Comparison of ENCODE assay signal across 7 cellular contexts in genomic region chr13:30607189-30607588, GRCh38. TPM values are rescaled to one million over a fixed set of nuclear protein-coding genes. Genes with fewer than 3 reads are reported as not detected.
A peak's percentile ranks its signal among the peaks of the same experiment; 100 is the strongest.
DNase-seq lines count a peak whose midpoint lies in the region; ATAC-seq and TF ChIP-seq lines count a peak whose summit lies in the region.
"Not testable (repeated sequence)": the region's sequence is repeated elsewhere in the genome, so short reads cannot be mapped to it uniquely, and the experiment has no call there.

No MANE protein-coding gene starts in this region.

- not testable (repeated sequence) for H3K27me3 Mint-ChIP-seq in CD4-positive, alpha-beta T cell; IgD-negative memory B cell; activated naive CD4-positive, alpha-beta T cell treated with anti-CD3 and anti-CD28 coated beads, Interleukin-2, amount 50 U/mL, for 24 hours; immature natural killer cell (ENCODE audit: low read depth in 3 of 3)

- ATAC-seq in CD4-positive, alpha-beta T cell (ENCODE audit: poor library complexity) = not testable (repeated sequence)

- TF ChIP-seq CTCF in CD4-positive, alpha-beta T cell (IDR thresholded peaks at IDR 0.05); neutrophil (IDR thresholded peaks at IDR 0.05): not testable (repeated sequence)

- H3K27me3 ChIP-seq in CD4-positive, alpha-beta T cell (ENCODE audit: control insufficient read depth, insufficient read depth, low read length); neutrophil: not testable (repeated sequence)

- intact Hi-C loops in CD4-positive, alpha-beta T cell (cut with DNase I, micrococcal nuclease) = not testable (repeated sequence)

- H3K4me3 Mint-ChIP-seq in CD4-positive, alpha-beta T cell; IgD-negative memory B cell; activated naive CD4-positive, alpha-beta T cell treated with anti-CD3 and anti-CD28 coated beads, Interleukin-2, amount 50 U/mL, for 24 hours; immature natural killer cell: not testable (repeated sequence)

- H3K36me3 ChIP-seq in neutrophil = not testable (repeated sequence)

- peak overlapping the region; percentile 92 for H3K27ac Mint-ChIP-seq in CD4-positive, alpha-beta T cell
- peak overlapping the region in 2 of 3 donors; percentile 62 to 80 for H3K27ac Mint-ChIP-seq in IgD-negative memory B cell
- H3K27ac Mint-ChIP-seq in activated naive CD4-positive, alpha-beta T cell treated with anti-CD3 and anti-CD28 coated beads, Interleukin-2, amount 50 U/mL, for 24 hours = peak overlapping the region; percentile 49
- H3K27ac Mint-ChIP-seq in immature natural killer cell = peak overlapping the region in 5 of 6 donors; percentile 32 to 74 (median 55)

- not testable (repeated sequence) for DNase-seq in CD4-positive, alpha-beta T cell; immature natural killer cell
- peak; percentile 34 for DNase-seq in NOMO-1 treated with DMSO at 0.1 percent for 48 hours (lab: John Stamatoyannopoulos, UW; ENCODE audit: unreplicated experiment)
- DNase-seq in SKM-1 treated with dmso at 0.1 percent for 144 hours (lab: John Stamatoyannopoulos, UW; ENCODE audit: unreplicated experiment) = peak; percentile 53

- H3K9me3 ChIP-seq in CD4-positive, alpha-beta T cell (ENCODE audit: control insufficient read depth, low read length); neutrophil: not testable (repeated sequence)

- not testable (repeated sequence) for H3K9me3 Mint-ChIP-seq in CD4-positive, alpha-beta T cell; IgD-negative memory B cell; activated naive CD4-positive, alpha-beta T cell treated with anti-CD3 and anti-CD28 coated beads, Interleukin-2, amount 50 U/mL, for 24 hours; immature natural killer cell

- H3K4me1 Mint-ChIP-seq in CD4-positive, alpha-beta T cell (ENCODE audit: low read depth) = peaks cover 43% of the 10 kb centered on the region
- H3K4me1 Mint-ChIP-seq in IgD-negative memory B cell = peaks cover 12 to 43% (median 25%) of the 10 kb centered on the region in 3 donors
- peaks cover 27% of the 10 kb centered on the region for H3K4me1 Mint-ChIP-seq in activated naive CD4-positive, alpha-beta T cell treated with anti-CD3 and anti-CD28 coated beads, Interleukin-2, amount 50 U/mL, for 24 hours
- peaks cover 17% of the 10 kb centered on the region in 2 donors for H3K4me1 Mint-ChIP-seq in immature natural killer cell

- peak overlapping the region in 1 of 2 experiments; percentile 3 for H3K4me3 ChIP-seq in neutrophil (ENCODE audit: low read depth in 1 of 2, low read length in 1 of 2)

- CTCF ChIA-PET in CD4-positive, alpha-beta T cell (lab: Charles Lee) = interaction anchor here (0.8 to 2.7 kb wide), 2 partner anchors 8 to 10 kb away, joined by 3 to 19 read pairs; partner anchors contain the start of gene USPL1

- H3K27ac ChIP-seq in CD4-positive, alpha-beta T cell (ENCODE audit: low read depth, low read length) = not testable (repeated sequence)
- H3K27ac ChIP-seq in neutrophil = peak overlapping the region; percentile 87

- POLR2A ChIA-PET in CD4-positive, alpha-beta T cell (lab: Charles Lee) = interaction anchor here (0.7 to 4.0 kb wide), 2 partner anchors 10 to 21 kb away, joined by 3 to 82 read pairs; partner anchors contain the start of gene USPL1

- not testable (repeated sequence) for H3K36me3 Mint-ChIP-seq in CD4-positive, alpha-beta T cell (ENCODE audit: low read depth); IgD-negative memory B cell; activated naive CD4-positive, alpha-beta T cell treated with anti-CD3 and anti-CD28 coated beads, Interleukin-2, amount 50 U/mL, for 24 hours; immature natural killer cell

- H3K4me1 ChIP-seq in neutrophil (ENCODE audit: control insufficient read depth in 1 of 2, insufficient read depth in 1 of 2, low read depth in 1 of 2, low read length in 1 of 2) = peaks cover 18 to 22% of the 10 kb centered on the region in 2 experiments

RNA-seq across cellular contexts. Expression of gene USPL1, which starts 10.5 kb away (rescaled TPM):
- 10 to 100 TPM; 41.2 to 42.0 TPM for total RNA-seq in CD4-positive, alpha-beta T cell
- polyA plus RNA-seq in IgD-negative memory B cell = 26.1 TPM
- 10 to 100 TPM in 2 of 3 donors, 1 to 10 TPM in 1; 9.5 to 13.2 (median 12.3) TPM for polyA plus RNA-seq in immature natural killer cell
